ENCODE assay signal across 17 cellular contexts in the genomic region with DNA sequence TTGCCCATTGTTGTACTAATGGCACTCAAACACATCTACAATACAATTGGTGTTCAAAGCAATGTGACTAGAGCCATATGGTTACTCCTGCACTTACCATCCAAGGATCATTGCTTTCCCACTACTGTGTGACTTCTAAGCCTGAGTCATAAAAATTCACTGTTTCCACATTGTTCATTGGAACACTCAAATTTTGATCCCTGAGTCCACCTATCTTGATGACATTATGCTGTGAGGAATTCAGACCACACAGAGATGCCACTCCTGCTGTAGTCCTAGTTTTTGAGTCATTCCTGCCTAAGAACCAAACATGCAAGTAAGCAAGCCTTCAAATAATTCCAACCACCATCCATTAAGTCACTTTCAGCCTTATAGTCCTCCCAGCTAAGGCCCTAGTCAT.
DNase-seq lines count a peak whose midpoint lies in the region; ATAC-seq, FAIRE-seq and TF ChIP-seq lines count a peak whose summit lies in the region.
"Had no signal": no experiment of that assay in that cellular context is flagged by ENCODE, and none has a peak within 500 bp of the region (broad histone marks: within the 10 kb centered on the region; RNA-seq: fewer than 3 reads in every experiment).

No MANE protein-coding gene starts in this region.

- no peak overlapping the region for H2AFZ ChIP-seq in PC-3 (ENCODE audit: low read length)

- ATAC-seq in PC-3: no peak
- ATAC-seq: GM12878, HepG2 had no signal

- no peak overlapping the region for H3K27ac ChIP-seq in PC-3 (ENCODE audit: low read length)
- H3K27ac ChIP-seq: C4-2B had no signal

- no peak overlapping the region for H3K4me2 ChIP-seq in PC-3 (ENCODE audit: low read length)

- H3K4me1 ChIP-seq in PC-3 (ENCODE audit: insufficient read depth, low read length): no peaks in the 10 kb centered on the region

- CTCF ChIA-PET in PC-3 (lab: Charles Lee): no interaction called here

- DNase-seq in A172 (ENCODE audit: low spot score) (peak; percentile 7), PC-3 (peak; percentile 4), bronchial epithelial cell (ENCODE audit: low read depth) (peak; percentile 1), renal cortical epithelial cell (ENCODE audit: low read depth) (peak; percentile 73), HuH-7 (ENCODE audit: low spot score) (no peak), C1 segment of cervical spinal cord (lab: John Stamatoyannopoulos, UW) (no peak)
- DNase-seq in activated T-cell treated with anti-CD3 and anti-CD28 coated beads, Interleukin-2, amount 50 U/mL, for 1 hour: no peak
- DNase-seq in activated CD4-positive, alpha-beta T cell treated with anti-CD3 and anti-CD28 coated beads, Interleukin-2, amount 50 U/mL, for 4 hours: no peak
- DNase-seq: 8988T; CD4-positive, alpha-beta memory T cell; DMS79; GOT3; H9 had no signal

- no peaks in the 10 kb centered on the region for H3K79me2 ChIP-seq in PC-3 (ENCODE audit: low read length)

- no peaks in the 10 kb centered on the region for H3K27me3 ChIP-seq in PC-3 (ENCODE audit: low read length)
- no peaks in the 10 kb centered on the region for H3K27me3 ChIP-seq in bronchial epithelial cell (ENCODE audit: control insufficient read depth, insufficient read depth, low read length)

- intact Hi-C loops in PC-3 (cut with micrococcal nuclease): no loop called here

- no peak overlapping the region for H3K9ac ChIP-seq in PC-3 (ENCODE audit: low read length)

- no peaks in the 10 kb centered on the region for H4K20me1 ChIP-seq in PC-3 (ENCODE audit: low read length)

- no TSS peak for BruUV-seq in PC-3 (replicated peaks; lab: Mats Ljungman, UMichigan)

- no peaks in the 10 kb centered on the region for H3K9me2 ChIP-seq in PC-3 (replicated peaks; ENCODE audit: low read length)

- no peak for TF ChIP-seq CTCF in PC-3 (conservative IDR thresholded peaks at IDR 0.05; ENCODE audit: low read depth, low read length)
- TF ChIP-seq CTCF in bronchial epithelial cell (IDR thresholded peaks at IDR 0.05; ENCODE audit: insufficient read depth, low read length, severe bottlenecking): no peak

- no peaks in the 10 kb centered on the region for H3K9me3 ChIP-seq in PC-3 (ENCODE audit: low read length)

- H3K4me3 ChIP-seq in PC-3 (ENCODE audit: low read length) (no peak overlapping the region), bronchial epithelial cell (ENCODE audit: low read depth, low read length) (no peak overlapping the region)
- H3K4me3 ChIP-seq: GM12878 had no signal

- FAIRE-seq in bronchial epithelial cell (lab: Jason Lieb, UNC): no peak
- FAIRE-seq: GM12878, HepG2, HTR-8/SVneo had no signal

- H3K36me3 ChIP-seq in PC-3 (ENCODE audit: low read depth, low read length) (no peaks in the 10 kb centered on the region), bronchial epithelial cell (ENCODE audit: control insufficient read depth, insufficient read depth, low read length) (no peaks in the 10 kb centered on the region)

- no peaks in the 10 kb centered on the region for H3F3A ChIP-seq in PC-3 (ENCODE audit: low read length, unreplicated experiment)

- POLR2A ChIA-PET in PC-3 (lab: Charles Lee; ENCODE audit: unreplicated experiment): no interaction called here

Comparison
In these comparisons a context has a peak if more than half of its experiments do, and no peak if none do; other contexts are left out.
1. DNase-seq: peak in A172 (single experiment), PC-3 (single experiment), bronchial epithelial cell (single experiment) and renal cortical epithelial cell (single experiment); none in HuH-7 (single experiment), C1 segment of cervical spinal cord (0 of 14), activated T-cell treated with anti-CD3 and anti-CD28 coated beads, Interleukin-2, amount 50 U/mL, for 1 hour (single experiment) and activated CD4-positive, alpha-beta T cell treated with anti-CD3 and anti-CD28 coated beads, Interleukin-2, amount 50 U/mL, for 4 hours (0 of 2).